ENCODE assay signal across 2 cellular contexts in genomic region chr12:112838731-112839130, GRCh38.
A peak's percentile ranks its signal among the peaks of the same experiment; 100 is the strongest.
TF ChIP-seq lines count a peak whose summit lies in the region.

No MANE protein-coding gene starts in this region.

TF ChIP-seq in A549, 52 proteins besides CTCF, POLR2A, EP300 and RAD21:
- TF ChIP-seq MAZ (IDR thresholded peaks at IDR 0.05; ENCODE audit: borderline replicate concordance, low read depth, low read length) (no peak), EHF (CRISPR knock-in tag; IDR thresholded peaks at IDR 0.05) (0 out of 2 replicates have a peak, but pooled peaks have one; percentile 33), USF2 (IDR thresholded peaks at IDR 0.05) (no peak), HOXB13 (CRISPR knock-in tag; IDR thresholded peaks at IDR 0.05; ENCODE audit: low read depth) (peak; percentile 47; the same call in 1 of the 2 replicates), TFCP2L1 (CRISPR knock-in tag; IDR thresholded peaks at IDR 0.05) (no peak), ZFP36 (IDR thresholded peaks at IDR 0.05; ENCODE audit: borderline replicate concordance, partially characterized antibody) (no peak), ZNF302 (CRISPR knock-in tag; IDR thresholded peaks at IDR 0.05) (no peak), CHD4 (IDR thresholded peaks at IDR 0.05; ENCODE audit: borderline replicate concordance) (no peak), KDM5A (IDR thresholded peaks at IDR 0.05) (no peak), BCL3 (IDR thresholded peaks at IDR 0.05) (no peak), ATOH8 (CRISPR knock-in tag; IDR thresholded peaks at IDR 0.05; ENCODE audit: low read depth) (no peak; the same call in 1 of the 2 replicates), HOXA7 (CRISPR knock-in tag; IDR thresholded peaks at IDR 0.05) (no peak), POLR2AphosphoS2 (conservative IDR thresholded peaks at IDR 0.05; ENCODE audit: low read length) (no peak), HEYL (CRISPR knock-in tag; IDR thresholded peaks at IDR 0.05) (no peak), CBX8 (IDR thresholded peaks at IDR 0.05) (no peak), FOSL2 (IDR thresholded peaks at IDR 0.05) (no peak), FOSL2 (CRISPR knock-in tag; IDR thresholded peaks at IDR 0.05) (no peak), FOXS1 (CRISPR knock-in tag; IDR thresholded peaks at IDR 0.05) (no peak), HDAC2 (IDR thresholded peaks at IDR 0.05) (no peak), MAFK (IDR thresholded peaks at IDR 0.05; ENCODE audit: partially characterized antibody) (no peak), E2F6 (IDR thresholded peaks at IDR 0.05; ENCODE audit: borderline replicate concordance, low read depth) (0 out of 2 replicates have a peak, but pooled peaks have one; percentile 9), KDM1A (IDR thresholded peaks at IDR 0.05; ENCODE audit: low read depth) (no peak), NR3C1 (IDR thresholded peaks at IDR 0.05) (no peak), PBX3 (IDR thresholded peaks at IDR 0.05) (no peak), ESRRA (IDR thresholded peaks at IDR 0.05; ENCODE audit: borderline replicate concordance, low read length) (no peak), SMC3 (IDR thresholded peaks at IDR 0.05) (no peak)

TF ChIP-seq in endothelial cell of umbilical vein, 7 proteins besides CTCF, POLR2A, EP300 and RAD21:
- TF ChIP-seq EZH2 (IDR thresholded peaks at IDR 0.05; ENCODE audit: borderline replicate concordance, low read depth, low read length, severe bottlenecking) (no peak), MAX (IDR thresholded peaks at IDR 0.05; ENCODE audit: insufficient read depth, insufficient read length) (no peak), JUN (IDR thresholded peaks at IDR 0.05; ENCODE audit: borderline replicate concordance, insufficient read depth, insufficient read length, low read depth) (no peak), POLR2AphosphoS5 (IDR thresholded peaks at IDR 0.05; ENCODE audit: insufficient read depth, low read depth, low read length) (no peak), MYC (IDR thresholded peaks at IDR 0.05; ENCODE audit: low read depth, low read length) (no peak), FOS (IDR thresholded peaks at IDR 0.05; ENCODE audit: borderline replicate concordance, insufficient read depth, low read length) (no peak), GATA2 (IDR thresholded peaks at IDR 0.05; ENCODE audit: insufficient read depth, insufficient read length, low read depth, low read length) (no peak)
